In the genomic region with DNA sequence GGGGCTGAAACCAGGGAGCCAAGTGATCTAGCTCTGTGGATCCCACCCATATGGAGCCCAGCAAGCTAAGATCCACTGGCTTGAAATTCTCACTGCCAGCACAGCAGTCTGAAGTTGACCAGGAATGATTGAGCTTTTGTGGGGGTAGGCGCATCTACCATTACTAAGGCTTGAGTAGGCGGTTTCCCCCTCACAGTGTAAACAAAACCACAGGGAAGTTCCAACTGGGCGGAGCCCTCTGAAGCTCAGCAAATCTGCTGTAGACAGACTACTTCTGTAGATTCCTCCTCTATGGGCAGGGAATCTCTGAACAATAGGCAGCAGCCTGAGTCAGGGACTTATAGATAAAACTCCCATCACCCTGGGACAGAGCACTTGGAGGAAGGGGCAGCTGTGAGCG, we compare ENCODE assay signal across 14 cellular contexts.
DNase-seq lines count a peak whose midpoint lies in the region; ATAC-seq lines count a peak whose summit lies in the region.
"Had no signal": no experiment of that assay in that cellular context is flagged by ENCODE, and none has a peak within 500 bp of the region (broad histone marks: within the 10 kb centered on the region; RNA-seq: fewer than 3 reads in every experiment).

No MANE protein-coding gene starts in this region.

- no peaks in the 10 kb centered on the region for H3K36me3 Mint-ChIP-seq in activated T-helper 17 cell treated with anti-CD3 and anti-CD28 coated beads, Interleukin-2, amount 50 U/mL, for 72 hours (ENCODE audit: low read depth)

- ATAC-seq in activated T-helper 17 cell treated with anti-CD3 and anti-CD28 coated beads, Interleukin-2, amount 50 U/mL, for 72 hours (replicated peaks) = no peak
- ATAC-seq: left colon had no signal

- no peak overlapping the region for H3K27ac ChIP-seq in substantia nigra (ENCODE audit: low read depth, low read length, poor library complexity, severe bottlenecking)
- H3K27ac ChIP-seq: KMS-11, right atrium auricular region had no signal

- no peaks in the 10 kb centered on the region for H3K27me3 Mint-ChIP-seq in activated T-helper 17 cell treated with anti-CD3 and anti-CD28 coated beads, Interleukin-2, amount 50 U/mL, for 72 hours

- H3K4me1 Mint-ChIP-seq in activated T-helper 17 cell treated with anti-CD3 and anti-CD28 coated beads, Interleukin-2, amount 50 U/mL, for 72 hours = no peaks in the 10 kb centered on the region

- intact Hi-C loops in cardiac septum (cut with DNase I) = no loop called here

- no peaks in the 10 kb centered on the region for H3K9me3 Mint-ChIP-seq in activated T-helper 17 cell treated with anti-CD3 and anti-CD28 coated beads, Interleukin-2, amount 50 U/mL, for 72 hours

- DNase-seq in Caki2 (ENCODE audit: low read depth) (peak; percentile 51), H4 (ENCODE audit: low spot score) (peak; percentile 38), OCI-M2 (lab: John Stamatoyannopoulos, UW; ENCODE audit: unreplicated experiment) (peak; percentile 50), fibroblast of peridontal ligament (ENCODE audit: extremely low read depth) (peak; percentile 11), substantia nigra (lab: John Stamatoyannopoulos, UW) (no peak), cardiac septum (ENCODE audit: low spot score) (no peak)
- no peak for DNase-seq in stimulated activated naive CD4-positive, alpha-beta T cell treated with Interleukin-2 at 50 U/mL for 16 hours (lab: John Stamatoyannopoulos, UW)
- DNase-seq: activated naive CD4-positive, alpha-beta T cell treated with Interleukin-2 at 50 U/mL for 16 hours; DMS153; NCI-H524 treated with DMSO at 0.1 percent for 48 hours had no signal

- H3K27ac Mint-ChIP-seq in activated T-helper 17 cell treated with anti-CD3 and anti-CD28 coated beads, Interleukin-2, amount 50 U/mL, for 72 hours = no peak overlapping the region

- no peak overlapping the region for H3K4me3 Mint-ChIP-seq in activated T-helper 17 cell treated with anti-CD3 and anti-CD28 coated beads, Interleukin-2, amount 50 U/mL, for 72 hours

- in situ Hi-C loops in Caki2 (cut with HindIII; ENCODE audit: low pct_unique_long_range_greater_than_20kb, low sequenced_read_pairs) = no loop called here

Comparison
In these comparisons a context has a peak if more than half of its experiments do, and no peak if none do; other contexts are left out.
1. DNase-seq: peak in Caki2 (single experiment), H4 (single experiment), OCI-M2 (single experiment) and fibroblast of peridontal ligament (single experiment); none in substantia nigra (0 of 49), stimulated activated naive CD4-positive, alpha-beta T cell treated with Interleukin-2 at 50 U/mL for 16 hours (single experiment) and cardiac septum (single experiment).